Comparison of ENCODE assay signal across 21 cellular contexts in the genomic region with DNA sequence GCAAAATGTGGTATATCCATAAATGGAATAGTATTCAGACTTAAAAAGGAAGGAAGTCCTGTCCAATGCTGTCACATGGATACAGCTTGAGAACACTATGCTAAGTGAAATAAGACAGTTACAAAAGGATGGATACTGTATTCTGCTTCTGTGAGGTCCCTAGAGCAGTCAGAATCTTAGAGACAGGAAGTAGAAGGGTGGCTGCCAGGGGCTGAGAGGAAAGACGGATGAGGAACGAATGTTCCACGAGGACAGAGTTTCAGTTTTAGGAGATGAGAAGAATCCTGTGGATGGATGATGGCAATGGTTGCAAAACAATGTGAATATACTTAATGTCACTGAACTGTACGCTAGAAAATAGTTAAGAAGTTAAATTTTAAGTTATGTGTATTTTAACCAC. TPM values are rescaled to one million over a fixed set of nuclear protein-coding genes. Genes with fewer than 3 reads are reported as not detected.
DNase-seq lines count a peak whose midpoint lies in the region; ATAC-seq and TF ChIP-seq lines count a peak whose summit lies in the region.
"Had no signal": no experiment of that assay in that cellular context is flagged by ENCODE, and none has a peak within 500 bp of the region (broad histone marks: within the 10 kb centered on the region; RNA-seq: fewer than 3 reads in every experiment).

No MANE protein-coding gene starts in this region.

- no peaks in the 10 kb centered on the region for H3K27me3 Mint-ChIP-seq in activated naive CD4-positive, alpha-beta T cell treated with anti-CD3 and anti-CD28 coated beads, Interleukin-2, amount 10 ng/mL, durations not matched to agents 7 days and 5 days
- H3K27me3 Mint-ChIP-seq in activated T-helper 17 cell treated with anti-CD3 and anti-CD28 coated beads, Interleukin-2, amount 50 U/mL, for 72 hours = no peaks in the 10 kb centered on the region

- ATAC-seq in activated T-helper 17 cell treated with anti-CD3 and anti-CD28 coated beads, Interleukin-2, amount 50 U/mL, for 72 hours (replicated peaks) = no peak
- ATAC-seq: GM12878, HCT116, K562, lower lobe of right lung, Right ventricle myocardium inferior, sciatic nerve had no signal

- intact Hi-C loops in posterior vena cava (cut with DNase I) = no loop called here

- H3K27ac ChIP-seq in RWPE1 = no peak overlapping the region
- H3K27ac ChIP-seq: lower lobe of right lung, ovary had no signal

- TF ChIP-seq CTCF in RWPE1 (conservative IDR thresholded peaks at IDR 0.05; ENCODE audit: low read depth) = no peak

- DNase-seq in activated naive CD4-positive, alpha-beta T cell treated with anti-CD3 and anti-CD28 coated beads, Interleukin-2, amount 10 ng/mL, durations not matched to agents 7 days and 5 days = peak; percentile 48
- no peak for DNase-seq in activated naive CD4-positive, alpha-beta T cell treated with Interleukin-2 at 50 U/mL for 16 hours
- DNase-seq in Kasumi-1 (lab: John Stamatoyannopoulos, UW) (peak; percentile 40 to 53), posterior vena cava (ENCODE audit: low spot score) (peak; percentile 15), NK-92 (lab: John Stamatoyannopoulos, UW; ENCODE audit: unreplicated experiment) (no peak), RWPE1 (ENCODE audit: low spot score) (no peak), DMS153 (lab: John Stamatoyannopoulos, UW) (no peak)
- DNase-seq: activated CD4-positive, CD25-positive, alpha-beta regulatory T cell treated with anti-CD3 and anti-CD28 coated beads, Interleukin-2, amount 50 U/mL, for 72 hours; GDM1; lower lobe of right lung; NCI-H1092; NCI-H2107; NCI-H524 treated with DMSO at 0.1 percent for 48 hours; ovary; stimulated activated CD4-positive, alpha-beta T cell treated with anti-CD3 and anti-CD28 coated beads, Interleukin-1b, Interleukin-23, amount 100 ng/mL, for 48 hours had no signal

- peak overlapping the region; percentile 72 for H3K27ac Mint-ChIP-seq in activated naive CD4-positive, alpha-beta T cell treated with anti-CD3 and anti-CD28 coated beads, Interleukin-2, amount 10 ng/mL, durations not matched to agents 7 days and 5 days
- peak overlapping the region; percentile 58 for H3K27ac Mint-ChIP-seq in activated T-helper 17 cell treated with anti-CD3 and anti-CD28 coated beads, Interleukin-2, amount 50 U/mL, for 72 hours

- POLR2A ChIA-PET in RWPE1 (lab: Yijun Ruan, JAX; ENCODE audit: low non-redundant PET) = no interaction called here

- CTCF ChIA-PET in activated naive CD4-positive, alpha-beta T cell treated with anti-CD3 and anti-CD28 coated beads, Interleukin-2, amount 10 ng/mL, durations not matched to agents 7 days and 5 days (lab: Charles Lee) = interaction anchor here (0.8 to 1.6 kb wide), 3 partner anchors 35 to 158 kb away, joined by 3 to 4 read pairs (median 3); no protein-coding TSS in a partner anchor
- CTCF ChIA-PET in RWPE1 (lab: Yijun Ruan, JAX) = interaction anchor here (0.6 kb wide), 1 partner anchor 16 kb away, joined by 3 read pairs; no protein-coding TSS in a partner anchor

- no peaks in the 10 kb centered on the region for H3K9me3 Mint-ChIP-seq in activated naive CD4-positive, alpha-beta T cell treated with anti-CD3 and anti-CD28 coated beads, Interleukin-2, amount 10 ng/mL, durations not matched to agents 7 days and 5 days
- H3K9me3 Mint-ChIP-seq in activated T-helper 17 cell treated with anti-CD3 and anti-CD28 coated beads, Interleukin-2, amount 50 U/mL, for 72 hours = no peaks in the 10 kb centered on the region

- H3K36me3 Mint-ChIP-seq in activated naive CD4-positive, alpha-beta T cell treated with anti-CD3 and anti-CD28 coated beads, Interleukin-2, amount 10 ng/mL, durations not matched to agents 7 days and 5 days = peaks cover 52% of the 10 kb centered on the region
- peaks cover 58% of the 10 kb centered on the region for H3K36me3 Mint-ChIP-seq in activated T-helper 17 cell treated with anti-CD3 and anti-CD28 coated beads, Interleukin-2, amount 50 U/mL, for 72 hours (ENCODE audit: low read depth)

- H3K4me3 Mint-ChIP-seq in activated naive CD4-positive, alpha-beta T cell treated with anti-CD3 and anti-CD28 coated beads, Interleukin-2, amount 10 ng/mL, durations not matched to agents 7 days and 5 days = peak overlapping the region; percentile 68
- H3K4me3 Mint-ChIP-seq in activated T-helper 17 cell treated with anti-CD3 and anti-CD28 coated beads, Interleukin-2, amount 50 U/mL, for 72 hours = peak overlapping the region; percentile 94

- H3K4me1 Mint-ChIP-seq in activated naive CD4-positive, alpha-beta T cell treated with anti-CD3 and anti-CD28 coated beads, Interleukin-2, amount 10 ng/mL, durations not matched to agents 7 days and 5 days = peaks cover 60% of the 10 kb centered on the region
- H3K4me1 Mint-ChIP-seq in activated T-helper 17 cell treated with anti-CD3 and anti-CD28 coated beads, Interleukin-2, amount 50 U/mL, for 72 hours = peaks cover 32% of the 10 kb centered on the region

RNA-seq across cellular contexts. Expression of a gene that starts 3.8 kb away (rescaled TPM):
- 10 to 100 TPM; 35.3 to 37.8 TPM for total RNA-seq in activated T-helper 17 cell treated with anti-CD3 and anti-CD28 coated beads, Interleukin-2, amount 50 U/mL, for 72 hours
- under 1 TPM; 0.38 to 0.74 TPM for total RNA-seq in posterior vena cava

Comparison
In these comparisons a context has a peak if more than half of its experiments do, and no peak if none do; other contexts are left out.
1. DNase-seq: peak in activated naive CD4-positive, alpha-beta T cell treated with anti-CD3 and anti-CD28 coated beads, Interleukin-2, amount 10 ng/mL, durations not matched to agents 7 days and 5 days (single experiment), Kasumi-1 (2 of 2) and posterior vena cava (single experiment); none in activated naive CD4-positive, alpha-beta T cell treated with Interleukin-2 at 50 U/mL for 16 hours (single experiment), NK-92 (single experiment), RWPE1 (single experiment) and DMS153 (single experiment).
2. RNA of a gene that starts 3.8 kb away (total RNA-seq): 35.3 to 37.8 TPM in activated T-helper 17 cell treated with anti-CD3 and anti-CD28 coated beads, Interleukin-2, amount 50 U/mL, for 72 hours; 0.38 to 0.74 TPM in posterior vena cava; every median in the first group is over 10 times any median in the second.